ENCODE assay signal across 6 cellular contexts in genomic region chr4:1394554-1395388, GRCh38. TPM values are rescaled to one million over a fixed set of nuclear protein-coding genes. Genes with fewer than 3 reads are reported as not detected.
"Had no signal": no experiment of that assay in that cellular context is flagged by ENCODE, and none has a peak within 500 bp of the region (broad histone marks: within the 10 kb centered on the region; RNA-seq: fewer than 3 reads in every experiment).

No MANE protein-coding gene starts in this region.

RNA-seq across cellular contexts. Expression of gene NKX1-1, which starts 11.5 kb away (rescaled TPM):
- total RNA-seq: NCI-H460, PC-9, Peyer's patch, Right ventricle myocardium inferior, RPMI7951, SJCRH30 had no signal
